In the genomic region with DNA sequence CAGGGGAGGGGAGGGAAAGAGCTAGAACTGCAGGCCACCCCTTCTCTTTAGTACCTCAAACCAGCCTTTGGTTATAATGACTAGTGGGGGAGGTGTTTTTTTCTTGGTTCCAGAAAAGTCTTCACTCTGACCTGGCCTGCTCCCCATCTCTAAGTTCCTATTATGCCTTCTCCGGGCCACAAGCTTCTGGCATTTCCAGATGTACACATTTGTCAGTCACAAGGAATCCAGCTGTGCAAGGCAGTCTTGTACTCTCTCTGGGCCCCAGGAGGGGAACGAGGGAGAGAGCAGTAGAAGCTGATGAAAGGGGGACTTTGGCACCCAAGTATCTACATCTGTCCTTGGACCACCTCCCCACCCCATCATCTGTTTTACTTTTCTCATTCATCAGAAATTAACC, we compare ENCODE assay signal across 17 cellular contexts. TPM values are rescaled to one million over a fixed set of nuclear protein-coding genes. Genes with fewer than 3 reads are reported as not detected.
"Had no signal": no experiment of that assay in that cellular context is flagged by ENCODE, and none has a peak within 500 bp of the region (broad histone marks: within the 10 kb centered on the region; RNA-seq: fewer than 3 reads in every experiment).

No MANE protein-coding gene starts in this region.

- H3K27me3 ChIP-seq: stomach had no signal

- ATAC-seq: left lobe of liver had no signal

- H3K4me3 Mint-ChIP-seq: activated B cell treated with CpG ODN at 0.5 μM for 24 hours; activated naive CD8-positive, alpha-beta T cell treated with anti-CD3 and anti-CD28 coated beads for 36 hours; endodermal cell; memory B cell had no signal

- H3K9me3 Mint-ChIP-seq: activated B cell treated with CpG ODN at 0.5 μM for 24 hours; activated naive CD8-positive, alpha-beta T cell treated with anti-CD3 and anti-CD28 coated beads for 36 hours; endodermal cell; memory B cell had no signal

- DNase-seq: activated B cell treated with CpG ODN at 0.5 μM for 24 hours; activated CD4-positive, alpha-beta T cell treated with anti-CD3 and anti-CD28 coated beads, Interleukin-2, amount 50 U/mL, for 48 hours; activated gamma-delta T cell; activated naive CD8-positive, alpha-beta T cell treated with anti-CD3 and anti-CD28 coated beads for 36 hours; activated T-cell treated with anti-CD3 and anti-CD28 coated beads, Interleukin-2, amount 50 U/mL, for 48 hours; anterior cingulate cortex; cerebellar nuclear complex; endodermal cell; SIG-M5; stimulated activated CD4-positive, alpha-beta T cell treated with anti-CD3 and anti-CD28 coated beads, Interleukin-4, amount 100 ng/mL, for 4 hours; stomach; T-helper 2 cell had no signal

- H3K36me3 Mint-ChIP-seq: activated naive CD8-positive, alpha-beta T cell treated with anti-CD3 and anti-CD28 coated beads for 36 hours had no signal

- H3K4me3 ChIP-seq: stomach, thoracic aorta had no signal

- H3K27ac Mint-ChIP-seq: activated B cell treated with CpG ODN at 0.5 μM for 24 hours; activated naive CD8-positive, alpha-beta T cell treated with anti-CD3 and anti-CD28 coated beads for 36 hours; endodermal cell; memory B cell had no signal

- H3K9me3 ChIP-seq: stomach, thoracic aorta had no signal

- H3K36me3 ChIP-seq: thoracic aorta had no signal

- H3K27ac ChIP-seq: stomach, thoracic aorta had no signal

- H3K27me3 Mint-ChIP-seq: activated B cell treated with CpG ODN at 0.5 μM for 24 hours; activated naive CD8-positive, alpha-beta T cell treated with anti-CD3 and anti-CD28 coated beads for 36 hours; memory B cell had no signal

RNA-seq across cellular contexts. Expression of a gene that starts 2.7 kb away (rescaled TPM):
- total RNA-seq: activated naive CD8-positive, alpha-beta T cell treated with anti-CD3 and anti-CD28 coated beads for 36 hours; dermis microvascular lymphatic vessel endothelial cell; skeletal muscle tissue; stomach; thoracic aorta had no signal
